In genomic region chr14:77936138-77936639, GRCh38 we compare ENCODE assay signal across 27 cellular contexts.
"Had no signal": no experiment of that assay in that cellular context is flagged by ENCODE, and none has a peak within 500 bp of the region (broad histone marks: within the 10 kb centered on the region; RNA-seq: fewer than 3 reads in every experiment).

No MANE protein-coding gene starts in this region.

- H3K4me3 ChIP-seq: colonic mucosa, coronary artery, dorsolateral prefrontal cortex, esophagus muscularis mucosa, esophagus squamous epithelium, gastrocnemius medialis, gastroesophageal sphincter, heart left ventricle, heart right ventricle had no signal

- H3K4me1 ChIP-seq: colonic mucosa, esophagus muscularis mucosa, esophagus squamous epithelium, foreskin keratinocyte, gastrocnemius medialis, gastroesophageal sphincter, heart left ventricle, heart right ventricle had no signal

- H3K9me3 ChIP-seq: colonic mucosa, gastrocnemius medialis had no signal

- FAIRE-seq: colon, endometrium, endothelial cell of umbilical vein, frontal cortex had no signal

- H3K27ac ChIP-seq: colonic mucosa, coronary artery, dorsolateral prefrontal cortex, epithelial cell of prostate, esophagus muscularis mucosa, esophagus squamous epithelium, foreskin keratinocyte, gastrocnemius medialis, gastroesophageal sphincter, heart left ventricle, heart right ventricle had no signal

- DNase-seq: colonic mucosa; cortex of kidney; dermis blood vessel endothelial cell; dorsolateral prefrontal cortex; effector CD4-positive, alpha-beta T cell; effector CD8-positive, alpha-beta T cell; effector memory CD4-positive, alpha-beta T cell; effector memory CD8-positive, alpha-beta T cell; endodermal cell; esophagus squamous epithelium; foreskin fibroblast; foreskin keratinocyte; foreskin melanocyte; gastrocnemius medialis; glutamatergic neuron; head of caudate nucleus; heart left ventricle; heart right ventricle had no signal

- H3K36me3 ChIP-seq: colonic mucosa had no signal

- H3K27me3 ChIP-seq: colonic mucosa, dorsolateral prefrontal cortex, esophagus muscularis mucosa, esophagus squamous epithelium, foreskin keratinocyte, gastrocnemius medialis, gastroesophageal sphincter, heart left ventricle, heart right ventricle had no signal

- ATAC-seq: effector memory CD8-positive, alpha-beta T cell; esophagus mucosa; foreskin keratinocyte; gastrocnemius medialis; gastroesophageal sphincter; heart left ventricle; heart right ventricle had no signal
